1 cellular context compared by ENCODE assay signal in the genomic region with DNA sequence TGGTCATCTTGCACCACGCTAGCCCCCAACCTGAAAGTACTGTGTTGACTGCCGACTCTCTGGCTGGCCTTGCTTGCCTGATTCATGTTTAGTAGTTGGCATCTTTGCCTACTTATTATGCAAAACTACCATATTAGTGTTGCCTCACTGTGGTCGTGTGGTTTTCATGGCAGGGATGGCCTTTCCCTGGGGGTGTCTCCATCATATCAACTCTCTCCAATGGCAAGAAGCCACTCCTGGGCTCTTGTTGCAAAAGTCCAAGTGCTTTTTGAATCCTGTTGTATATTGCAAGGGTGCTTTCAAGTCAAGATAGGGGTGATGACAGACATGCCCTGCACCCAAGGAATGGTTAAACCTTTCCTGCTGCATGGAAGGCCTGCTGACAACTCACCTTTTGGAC.
A peak's percentile ranks its signal among the peaks of the same experiment; 100 is the strongest.
TF ChIP-seq lines count a peak whose summit lies in the region.

No MANE protein-coding gene starts in this region.

TF ChIP-seq in H1, 55 proteins besides CTCF, POLR2A, EP300 and RAD21:
- TF ChIP-seq TEAD4 (IDR thresholded peaks at IDR 0.05; ENCODE audit: low read depth, low read length) (0 out of 2 replicates have a peak, but pooled peaks have one; percentile 33), NRF1 (IDR thresholded peaks at IDR 0.05; ENCODE audit: low read depth, low read length) (no peak)
